1 cellular context compared by ENCODE assay signal in the genomic region with DNA sequence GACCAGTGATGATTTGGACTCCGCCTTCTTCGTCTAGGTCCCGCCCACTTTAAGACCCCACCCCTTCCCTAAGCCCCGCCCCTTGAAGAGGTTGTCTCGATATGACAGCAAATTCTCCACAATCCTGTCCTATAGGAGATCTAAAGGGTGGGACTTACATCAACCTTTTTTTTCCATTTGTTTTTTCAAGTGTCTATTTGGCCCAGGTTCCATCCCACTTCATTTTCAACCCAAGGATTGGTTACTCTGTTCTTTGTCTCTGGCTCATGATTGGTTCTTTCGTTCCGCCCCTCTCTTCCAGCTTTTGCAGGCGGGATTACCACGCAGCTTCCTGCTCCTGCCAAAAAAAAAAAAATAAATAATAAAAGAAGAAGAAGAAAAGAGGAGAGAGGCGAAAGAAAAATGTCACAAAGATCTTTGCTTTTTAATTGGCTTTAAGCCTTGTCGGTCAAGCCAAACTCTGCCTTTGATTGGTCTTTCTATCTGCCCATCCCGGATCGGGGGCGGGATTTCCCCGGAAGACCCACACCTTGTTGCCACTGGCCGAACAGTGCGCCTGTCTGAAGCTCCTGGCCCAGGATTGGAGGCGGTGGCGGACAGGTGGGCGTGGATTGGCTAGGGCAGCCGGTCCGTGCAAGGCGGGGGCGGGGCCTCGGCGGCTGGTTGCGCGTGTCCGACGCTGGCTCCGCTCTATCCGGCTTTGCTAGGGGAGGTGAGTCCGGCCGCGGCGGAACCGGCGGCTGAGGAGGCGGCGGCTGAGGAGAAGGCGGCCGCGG.
TF ChIP-seq lines count a peak whose summit lies in the region.

No MANE protein-coding gene starts in this region.

TF ChIP-seq in K562, 482 proteins besides CTCF, POLR2A, EP300 and RAD21 (continued from another document and continues in another):
- TF ChIP-seq, protein P1, sequence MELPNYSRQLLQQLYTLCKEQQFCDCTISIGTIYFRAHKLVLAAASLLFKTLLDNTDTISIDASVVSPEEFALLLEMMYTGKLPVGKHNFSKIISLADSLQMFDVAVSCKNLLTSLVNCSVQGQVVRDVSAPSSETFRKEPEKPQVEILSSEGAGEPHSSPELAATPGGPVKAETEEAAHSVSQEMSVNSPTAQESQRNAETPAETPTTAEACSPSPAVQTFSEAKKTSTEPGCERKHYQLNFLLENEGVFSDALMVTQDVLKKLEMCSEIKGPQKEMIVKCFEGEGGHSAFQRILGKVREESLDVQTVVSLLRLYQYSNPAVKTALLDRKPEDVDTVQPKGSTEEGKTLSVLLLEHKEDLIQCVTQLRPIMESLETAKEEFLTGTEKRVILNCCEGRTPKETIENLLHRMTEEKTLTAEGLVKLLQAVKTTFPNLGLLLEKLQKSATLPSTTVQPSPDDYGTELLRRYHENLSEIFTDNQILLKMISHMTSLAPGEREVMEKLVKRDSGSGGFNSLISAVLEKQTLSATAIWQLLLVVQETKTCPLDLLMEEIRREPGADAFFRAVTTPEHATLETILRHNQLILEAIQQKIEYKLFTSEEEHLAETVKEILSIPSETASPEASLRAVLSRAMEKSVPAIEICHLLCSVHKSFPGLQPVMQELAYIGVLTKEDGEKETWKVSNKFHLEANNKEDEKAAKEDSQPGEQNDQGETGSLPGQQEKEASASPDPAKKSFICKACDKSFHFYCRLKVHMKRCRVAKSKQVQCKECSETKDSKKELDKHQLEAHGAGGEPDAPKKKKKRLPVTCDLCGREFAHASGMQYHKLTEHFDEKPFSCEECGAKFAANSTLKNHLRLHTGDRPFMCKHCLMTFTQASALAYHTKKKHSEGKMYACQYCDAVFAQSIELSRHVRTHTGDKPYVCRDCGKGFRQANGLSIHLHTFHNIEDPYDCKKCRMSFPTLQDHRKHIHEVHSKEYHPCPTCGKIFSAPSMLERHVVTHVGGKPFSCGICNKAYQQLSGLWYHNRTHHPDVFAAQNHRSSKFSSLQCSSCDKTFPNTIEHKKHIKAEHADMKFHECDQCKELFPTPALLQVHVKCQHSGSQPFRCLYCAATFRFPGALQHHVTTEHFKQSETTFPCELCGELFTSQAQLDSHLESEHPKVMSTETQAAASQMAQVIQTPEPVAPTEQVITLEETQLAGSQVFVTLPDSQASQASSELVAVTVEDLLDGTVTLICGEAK (IDR thresholded peaks at IDR 0.05) = peak; percentile 91
- TF ChIP-seq, protein P1 (CRISPR knock-in tag; IDR thresholded peaks at IDR 0.05) = no peak
- TF ChIP-seq KAT8 (IDR thresholded peaks at IDR 0.05; ENCODE audit: low read depth) = no peak
- peak in 1 of 2 experiments; percentile 43 for TF ChIP-seq E2F6 (IDR thresholded peaks at IDR 0.05; ENCODE audit: borderline replicate concordance in 1 of 2, extremely low read depth in 1 of 2, insufficient read depth in 1 of 2, insufficient read length in 1 of 2, low read depth in 1 of 2, low read length in 1 of 2, poor library complexity in 1 of 2, severe bottlenecking in 1 of 2)
- TF ChIP-seq RFX1 (IDR thresholded peaks at IDR 0.05) = peak; percentile 56
- peak; percentile 97 for TF ChIP-seq CXXC5 (CRISPR knock-in tag; IDR thresholded peaks at IDR 0.05)
- TF ChIP-seq HCFC1 (IDR thresholded peaks at IDR 0.05; ENCODE audit: low read depth, low read length) = peak; percentile 49
- TF ChIP-seq ARID2 (IDR thresholded peaks at IDR 0.05) = no peak
- peak; percentile 99 for TF ChIP-seq NEUROD1 (IDR thresholded peaks at IDR 0.05; ENCODE audit: borderline replicate concordance, low read depth, low read length, partially characterized antibody)
- TF ChIP-seq ATF7 (IDR thresholded peaks at IDR 0.05) = peak; percentile 94
- no peak for TF ChIP-seq ZNF717 (CRISPR knock-in tag; IDR thresholded peaks at IDR 0.05)
- TF ChIP-seq, protein P2, sequence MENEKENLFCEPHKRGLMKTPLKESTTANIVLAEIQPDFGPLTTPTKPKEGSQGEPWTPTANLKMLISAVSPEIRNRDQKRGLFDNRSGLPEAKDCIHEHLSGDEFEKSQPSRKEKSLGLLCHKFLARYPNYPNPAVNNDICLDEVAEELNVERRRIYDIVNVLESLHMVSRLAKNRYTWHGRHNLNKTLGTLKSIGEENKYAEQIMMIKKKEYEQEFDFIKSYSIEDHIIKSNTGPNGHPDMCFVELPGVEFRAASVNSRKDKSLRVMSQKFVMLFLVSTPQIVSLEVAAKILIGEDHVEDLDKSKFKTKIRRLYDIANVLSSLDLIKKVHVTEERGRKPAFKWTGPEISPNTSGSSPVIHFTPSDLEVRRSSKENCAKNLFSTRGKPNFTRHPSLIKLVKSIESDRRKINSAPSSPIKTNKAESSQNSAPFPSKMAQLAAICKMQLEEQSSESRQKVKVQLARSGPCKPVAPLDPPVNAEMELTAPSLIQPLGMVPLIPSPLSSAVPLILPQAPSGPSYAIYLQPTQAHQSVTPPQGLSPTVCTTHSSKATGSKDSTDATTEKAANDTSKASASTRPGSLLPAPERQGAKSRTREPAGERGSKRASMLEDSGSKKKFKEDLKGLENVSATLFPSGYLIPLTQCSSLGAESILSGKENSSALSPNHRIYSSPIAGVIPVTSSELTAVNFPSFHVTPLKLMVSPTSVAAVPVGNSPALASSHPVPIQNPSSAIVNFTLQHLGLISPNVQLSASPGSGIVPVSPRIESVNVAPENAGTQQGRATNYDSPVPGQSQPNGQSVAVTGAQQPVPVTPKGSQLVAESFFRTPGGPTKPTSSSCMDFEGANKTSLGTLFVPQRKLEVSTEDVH (IDR thresholded peaks at IDR 0.05; ENCODE audit: low read depth, partially characterized antibody) = peak; percentile 60
- TF ChIP-seq ARID3A (IDR thresholded peaks at IDR 0.05; ENCODE audit: borderline replicate concordance, low read depth, low read length) = peak; percentile 99
- peak; percentile 59 for TF ChIP-seq CREB1 (IDR thresholded peaks at IDR 0.05)
- TF ChIP-seq CREB1 (CRISPR knock-in tag; IDR thresholded peaks at IDR 0.05) = peak; percentile 58; the same call in 1 of the 2 replicates
- TF ChIP-seq FOXM1 (IDR thresholded peaks at IDR 0.05; ENCODE audit: low read depth) = peak; percentile 90
- no peak for TF ChIP-seq FOXM1 (CRISPR knock-in tag; IDR thresholded peaks at IDR 0.05; ENCODE audit: low read depth)
- TF ChIP-seq MTA3 (IDR thresholded peaks at IDR 0.05; ENCODE audit: borderline replicate concordance) = peak; percentile 95; the same call in 1 of the 2 replicates
- TF ChIP-seq JUN (IDR thresholded peaks at IDR 0.05; ENCODE audit: borderline replicate concordance, low read depth, low read length) = peak; percentile 36; the same call in 1 of the 2 replicates
- no peak for TF ChIP-seq JUN (CRISPR knock-in tag; IDR thresholded peaks at IDR 0.05; ENCODE audit: borderline replicate concordance)
- TF ChIP-seq CHD2 (IDR thresholded peaks at IDR 0.05; ENCODE audit: low read depth, low read length) = peak; percentile 95
- no peak for TF ChIP-seq ZBTB9 (CRISPR knock-in tag; IDR thresholded peaks at IDR 0.05)
- peak; percentile 25 for TF ChIP-seq POLR2B (IDR thresholded peaks at IDR 0.05; ENCODE audit: low read depth, partially characterized antibody)
- peak; percentile 91 for TF ChIP-seq CREM (IDR thresholded peaks at IDR 0.05; ENCODE audit: low read depth)
- peak; percentile 49; the same call in 1 of the 2 replicates for TF ChIP-seq RB1 (IDR thresholded peaks at IDR 0.05; ENCODE audit: low read depth)
- TF ChIP-seq, protein P3, sequence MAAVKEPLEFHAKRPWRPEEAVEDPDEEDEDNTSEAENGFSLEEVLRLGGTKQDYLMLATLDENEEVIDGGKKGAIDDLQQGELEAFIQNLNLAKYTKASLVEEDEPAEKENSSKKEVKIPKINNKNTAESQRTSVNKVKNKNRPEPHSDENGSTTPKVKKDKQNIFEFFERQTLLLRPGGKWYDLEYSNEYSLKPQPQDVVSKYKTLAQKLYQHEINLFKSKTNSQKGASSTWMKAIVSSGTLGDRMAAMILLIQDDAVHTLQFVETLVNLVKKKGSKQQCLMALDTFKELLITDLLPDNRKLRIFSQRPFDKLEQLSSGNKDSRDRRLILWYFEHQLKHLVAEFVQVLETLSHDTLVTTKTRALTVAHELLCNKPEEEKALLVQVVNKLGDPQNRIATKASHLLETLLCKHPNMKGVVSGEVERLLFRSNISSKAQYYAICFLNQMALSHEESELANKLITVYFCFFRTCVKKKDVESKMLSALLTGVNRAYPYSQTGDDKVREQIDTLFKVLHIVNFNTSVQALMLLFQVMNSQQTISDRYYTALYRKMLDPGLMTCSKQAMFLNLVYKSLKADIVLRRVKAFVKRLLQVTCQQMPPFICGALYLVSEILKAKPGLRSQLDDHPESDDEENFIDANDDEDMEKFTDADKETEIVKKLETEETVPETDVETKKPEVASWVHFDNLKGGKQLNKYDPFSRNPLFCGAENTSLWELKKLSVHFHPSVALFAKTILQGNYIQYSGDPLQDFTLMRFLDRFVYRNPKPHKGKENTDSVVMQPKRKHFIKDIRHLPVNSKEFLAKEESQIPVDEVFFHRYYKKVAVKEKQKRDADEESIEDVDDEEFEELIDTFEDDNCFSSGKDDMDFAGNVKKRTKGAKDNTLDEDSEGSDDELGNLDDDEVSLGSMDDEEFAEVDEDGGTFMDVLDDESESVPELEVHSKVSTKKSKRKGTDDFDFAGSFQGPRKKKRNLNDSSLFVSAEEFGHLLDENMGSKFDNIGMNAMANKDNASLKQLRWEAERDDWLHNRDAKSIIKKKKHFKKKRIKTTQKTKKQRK (IDR thresholded peaks at IDR 0.05; ENCODE audit: borderline replicate concordance, low read depth, low read length) = peak; percentile 99
- TF ChIP-seq KDM4B (IDR thresholded peaks at IDR 0.05; ENCODE audit: borderline replicate concordance in 2 of 2, low read depth in 1 of 2) = peak in 1 of 2 experiments; percentile 65; a peak in 1 of 4 replicates
- no peak for TF ChIP-seq THAP7 (CRISPR knock-in tag; IDR thresholded peaks at IDR 0.05)
- TF ChIP-seq YY1 (IDR thresholded peaks at IDR 0.05; ENCODE audit: borderline replicate concordance in 1 of 3, control insufficient read depth in 1 of 3, extremely low read depth in 1 of 3, insufficient read depth in 3 of 3, insufficient read length in 1 of 3, insufficient replicate concordance in 2 of 3, low read depth in 1 of 3, low read length in 2 of 3) = peak in 1 of 3 experiments; percentile 26
- TF ChIP-seq ZNF384 (IDR thresholded peaks at IDR 0.05; ENCODE audit: low read depth, low read length) = peak; percentile 90
